26 cellular contexts compared by ENCODE assay signal in the genomic region with DNA sequence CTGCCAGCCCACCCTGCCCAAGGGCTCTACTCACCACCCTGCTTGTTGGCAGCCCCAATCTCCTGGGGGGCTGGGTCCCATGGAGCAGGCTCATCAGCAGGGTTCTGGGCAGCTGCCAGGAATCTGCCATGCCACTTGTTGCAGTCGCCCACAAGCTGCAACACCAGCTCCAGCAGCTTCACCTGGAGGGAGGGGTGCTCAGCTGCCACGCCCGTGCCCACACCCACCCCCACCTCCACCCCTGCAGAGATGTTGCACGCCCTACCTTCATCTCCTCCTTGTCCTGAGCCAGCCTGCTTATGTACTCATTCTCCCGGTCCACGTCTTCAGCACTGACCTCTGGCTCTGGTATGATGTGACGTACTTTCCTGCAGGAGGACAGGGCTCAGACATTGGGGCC.
"Had no signal": no experiment of that assay in that cellular context is flagged by ENCODE, and none has a peak within 500 bp of the region (broad histone marks: within the 10 kb centered on the region; RNA-seq: fewer than 3 reads in every experiment).

No MANE protein-coding gene starts in this region.

- H3K9ac ChIP-seq: SK-N-SH had no signal

- H3K4me2 ChIP-seq: SK-N-SH had no signal

- H3K36me3 ChIP-seq: brain microvascular endothelial cell, cardiac muscle cell, Peyer's patch, SJCRH30 had no signal

- H3K27me3 ChIP-seq: brain microvascular endothelial cell, cardiac muscle cell, Peyer's patch, SJCRH30 had no signal

- DNase-seq: activated CD4-positive, alpha-beta T cell treated with anti-CD3 and anti-CD28 coated beads, Interleukin-2, amount 10 ng/mL, durations not matched to agents 24 days and 14 days; activated CD4-positive, alpha-beta T cell treated with anti-CD3 and anti-CD28 coated beads, Interleukin-2, amount 50 U/mL, for 48 hours; activated CD4-positive, CD25-positive, alpha-beta regulatory T cell treated with anti-CD3 and anti-CD28 coated beads, Interleukin-2, amount 50 U/mL, for 72 hours; activated CD8-positive, alpha-beta memory T cell treated with anti-CD3 and anti-CD28 coated beads, Interleukin-2, amount 10 ng/mL, durations not matched to agents 7 days and 5 days; activated gamma-delta T cell; activated naive CD4-positive, alpha-beta T cell treated with anti-CD3 and anti-CD28 coated beads for 36 hours; activated T-cell treated with anti-CD3 and anti-CD28 coated beads, Interleukin-2, amount 50 U/mL, for 24 hours; brain microvascular endothelial cell; Kasumi-1; KBM-7; NCI-H1105 treated with DMSO at 0.1 percent for 48 hours; NCI-H1694; NCI-H2029; NCI-H2107; NCI-H2171 treated with DMSO at 0.1 percent for 48 hours; NCI-H226; NCI-H510A treated with DMSO at 0.1 percent for 48 hours; NCI-H774; NK-92 treated with Interleukin-12 subunit alpha and Interleukin-12 subunit beta, amount 100 ng/mL, for 24 hours; Peyer's patch; Right ventricle myocardium superior; SJCRH30; SK-N-SH had no signal

- ATAC-seq: activated CD8-positive, alpha-beta memory T cell treated with anti-CD3 and anti-CD28 coated beads, Interleukin-2, amount 10 ng/mL, durations not matched to agents 7 days and 5 days; WTC11 had no signal

- H3K9me3 ChIP-seq: SJCRH30, SK-N-SH had no signal

- H3K27ac ChIP-seq: brain microvascular endothelial cell, cardiac muscle cell, Peyer's patch, RWPE1, SJCRH30 had no signal

- H3K4me3 ChIP-seq: cardiac muscle cell, Peyer's patch, SJCRH30 had no signal

- H3K4me1 ChIP-seq: Peyer's patch had no signal
